Comparison of ENCODE assay signal across 21 cellular contexts in the genomic region with DNA sequence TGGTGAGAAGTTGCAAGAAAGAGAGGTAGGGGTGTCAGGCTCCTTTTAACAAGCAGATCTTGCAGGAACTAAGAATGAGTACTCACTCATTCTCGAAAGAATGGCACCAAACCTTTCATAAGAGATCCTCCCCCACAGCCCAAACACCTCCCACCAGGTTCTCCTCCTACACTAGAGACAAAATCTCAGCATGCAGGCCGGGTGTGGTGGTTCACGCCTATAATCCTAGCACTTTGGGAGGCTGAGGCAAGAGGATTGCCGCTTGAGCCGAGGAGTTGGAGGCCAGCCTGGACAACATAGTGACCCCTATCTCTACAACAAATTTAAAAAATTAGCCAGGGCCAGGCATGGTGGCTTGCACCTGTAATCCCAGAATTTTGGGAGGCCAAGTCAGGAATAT. TPM values are rescaled to one million over a fixed set of nuclear protein-coding genes. Genes with fewer than 3 reads are reported as not detected.
"Had no signal": no experiment of that assay in that cellular context is flagged by ENCODE, and none has a peak within 500 bp of the region (broad histone marks: within the 10 kb centered on the region; RNA-seq: fewer than 3 reads in every experiment).

No MANE protein-coding gene starts in this region.

- H3K27ac ChIP-seq: SJSA1 had no signal

- ATAC-seq: HepG2 had no signal

- H3K4me3 ChIP-seq: MG63, SJSA1 had no signal

- H3K9me3 ChIP-seq: MG63, SJSA1 had no signal

- H3K27me3 ChIP-seq: MG63, SJSA1 had no signal

- H3K4me1 ChIP-seq: SJSA1 had no signal

- H3K36me3 ChIP-seq: MG63, SJSA1 had no signal

- DNase-seq: IMR-90, Karpas-422, KG1, MG63, NCI-H1092, NCI-H1436, NCI-H187, NCI-H2029, NCI-H2081 treated with DMSO at 0.1 percent for 48 hours, NCI-H2171, NCI-H226, NCI-H446, NCI-H510A, NCI-H524 treated with DMSO at 0.1 percent for 48 hours, NCI-H69, NCI-H774, Right ventricle myocardium superior, RPMI8226, SIG-M5 had no signal

RNA-seq across cellular contexts. Expression of a gene that starts 11.1 kb away (rescaled TPM):
- total RNA-seq: HepG2 had no signal
